In the genomic region with DNA sequence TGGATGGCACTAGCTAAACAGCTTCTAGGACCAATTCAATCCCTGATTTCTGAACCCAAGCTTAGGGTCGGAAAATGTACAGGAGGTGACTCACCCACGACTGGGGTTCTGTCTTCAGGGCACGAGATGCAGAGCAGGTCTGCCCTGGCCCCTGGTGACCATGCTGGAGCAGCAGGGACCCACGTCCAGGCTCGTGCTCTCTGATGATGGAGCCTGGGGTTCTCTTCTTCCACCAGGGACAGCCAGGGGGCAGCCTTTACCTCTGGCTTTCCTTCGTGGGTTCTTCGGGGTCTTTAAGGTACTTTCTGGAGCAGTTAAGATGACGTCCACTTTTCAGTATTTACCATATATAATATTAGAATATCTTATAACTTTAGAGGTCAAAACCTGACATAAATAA, we compare ENCODE assay signal across 8 cellular contexts. TPM values are rescaled to one million over a fixed set of nuclear protein-coding genes. Genes with fewer than 3 reads are reported as not detected.
DNase-seq lines count a peak whose midpoint lies in the region; ATAC-seq and TF ChIP-seq lines count a peak whose summit lies in the region.

No MANE protein-coding gene starts in this region.

- peak; percentile 30 for DNase-seq in NCI-H2196 (lab: John Stamatoyannopoulos, UW; ENCODE audit: unreplicated experiment)
- DNase-seq in NCI-H2196 treated with DMSO at 0.1 percent for 48 hours (lab: John Stamatoyannopoulos, UW; ENCODE audit: unreplicated experiment): no peak
- DNase-seq in Kasumi-1 (lab: John Stamatoyannopoulos, UW): peak; percentile 28 to 31
- DNase-seq in kidney glomerular epithelial cell (lab: John Stamatoyannopoulos, UW): peak; percentile 10
- DNase-seq in midbrain (lab: John Stamatoyannopoulos, UW): no peak
- DNase-seq in gastrocnemius medialis: no peak

- peak; percentile 39 for ATAC-seq in activated T-helper 17 cell treated with anti-CD3 and anti-CD28 coated beads, Interleukin-2, amount 50 U/mL, for 72 hours (replicated peaks)
- ATAC-seq in gastrocnemius medialis (no peak), HG02571 (IDR thresholded peaks at IDR 0.05; ENCODE audit: unreplicated experiment) (no peak)

- TF ChIP-seq POLR2A in gastrocnemius medialis (IDR thresholded peaks at IDR 0.05): no peak

- in situ Hi-C loops in gastrocnemius medialis (cut with MboI; ENCODE audit: low sequenced_read_pairs in 4 of 4): loop anchor here in 2 of 4 donors (25.0 kb wide), 3 partner anchors 100 to 650 kb away; no protein-coding TSS in a partner anchor

- H3K9me3 Mint-ChIP-seq in activated T-helper 17 cell treated with anti-CD3 and anti-CD28 coated beads, Interleukin-2, amount 50 U/mL, for 72 hours: no peaks in the 10 kb centered on the region

- no peaks in the 10 kb centered on the region for H3K9me3 ChIP-seq in gastrocnemius medialis

- H3K36me3 Mint-ChIP-seq in activated T-helper 17 cell treated with anti-CD3 and anti-CD28 coated beads, Interleukin-2, amount 50 U/mL, for 72 hours (ENCODE audit: low read depth): no peaks in the 10 kb centered on the region

- H3K27ac Mint-ChIP-seq in activated T-helper 17 cell treated with anti-CD3 and anti-CD28 coated beads, Interleukin-2, amount 50 U/mL, for 72 hours: no peak overlapping the region

- H3K27me3 ChIP-seq in gastrocnemius medialis: peaks cover 55 to 73% (median 67%) of the 10 kb centered on the region in 3 donors

- TF ChIP-seq CTCF in gastrocnemius medialis (IDR thresholded peaks at IDR 0.05 in 4 of 5, conservative IDR thresholded peaks at IDR 0.05 in 1 of 5): no peak

- H3K27ac ChIP-seq in gastrocnemius medialis: no peak overlapping the region

- peaks cover 31% of the 10 kb centered on the region for H3K27me3 Mint-ChIP-seq in activated T-helper 17 cell treated with anti-CD3 and anti-CD28 coated beads, Interleukin-2, amount 50 U/mL, for 72 hours

- H3K4me1 ChIP-seq in gastrocnemius medialis: peaks cover 10% of the 10 kb centered on the region in 2 donors

- no peak overlapping the region for H3K4me3 ChIP-seq in gastrocnemius medialis

- intact Hi-C loops in gastrocnemius medialis (cut with DNase I; ENCODE audit: low total_unique reads): no loop called here

- H3K4me3 Mint-ChIP-seq in activated T-helper 17 cell treated with anti-CD3 and anti-CD28 coated beads, Interleukin-2, amount 50 U/mL, for 72 hours: no peak overlapping the region

- H3K36me3 ChIP-seq in gastrocnemius medialis: no peaks in the 10 kb centered on the region

- H3K4me1 Mint-ChIP-seq in activated T-helper 17 cell treated with anti-CD3 and anti-CD28 coated beads, Interleukin-2, amount 50 U/mL, for 72 hours: peaks cover 7% of the 10 kb centered on the region

RNA-seq across cellular contexts. Expression of a gene that starts 2.1 kb away (rescaled TPM):
- total RNA-seq in activated T-helper 17 cell treated with anti-CD3 and anti-CD28 coated beads, Interleukin-2, amount 50 U/mL, for 72 hours: not detected
- total RNA-seq in gastrocnemius medialis: not detected

RNA-seq across cellular contexts. Expression of a gene that starts 5.4 kb away (rescaled TPM):
- total RNA-seq in activated T-helper 17 cell treated with anti-CD3 and anti-CD28 coated beads, Interleukin-2, amount 50 U/mL, for 72 hours: 10 to 100 TPM; 22.1 to 27.0 TPM
- total RNA-seq in gastrocnemius medialis: 10 to 100 TPM; 11.9 to 18.2 (median 12.8) TPM

RNA-seq across cellular contexts. Expression of a gene that starts 57.3 kb away (rescaled TPM):
- total RNA-seq in activated T-helper 17 cell treated with anti-CD3 and anti-CD28 coated beads, Interleukin-2, amount 50 U/mL, for 72 hours: 10 to 100 TPM; 39.9 to 41.3 TPM
- 10 to 100 TPM; 22.3 to 39.3 (median 24.8) TPM for total RNA-seq in gastrocnemius medialis

Comparison
In these comparisons a context has a peak if more than half of its experiments do, and no peak if none do; other contexts are left out.
1. DNase-seq: peak in NCI-H2196 (single experiment), Kasumi-1 (2 of 2) and kidney glomerular epithelial cell (single experiment); none in NCI-H2196 treated with DMSO at 0.1 percent for 48 hours (single experiment), midbrain (single experiment) and gastrocnemius medialis (0 of 2).